In genomic region chr11:46391578-46392420, GRCh38 we compare ENCODE assay signal across 8 cellular contexts. TPM values are rescaled to one million over a fixed set of nuclear protein-coding genes. Genes with fewer than 3 reads are reported as not detected.
DNase-seq lines count a peak whose midpoint lies in the region; ATAC-seq, FAIRE-seq and TF ChIP-seq lines count a peak whose summit lies in the region.

Gene CHRM4 (minus strand): TSS chr11:46391776. CDS start chr11:46386557, 5,219 bp downstream.

- H3K4me3 Mint-ChIP-seq in T-cell: peak within 1 kb of the TSS; percentile 57 to 81 (median 64)

- under 1% methylated on average over 123 of the region's 123 CpGs for WGBS in HUES64
- WGBS in pancreas, 2 donors: 1% methylated on average over 81 to 123 of the region's 123 CpGs

- H3K27me3 ChIP-seq in HUES64 (ENCODE audit: insufficient read depth, low read length) (peaks cover 70% of the 10 kb centered on the region), pancreas (peaks cover 0 to 26% (median 3%) of the 10 kb centered on the region in 4 donors)

- FAIRE-seq in pancreas (lab: Jason Lieb, UNC): no peak

- intact Hi-C loops in pancreas (cut with DNase I): no loop called here

- H3K36me3 Mint-ChIP-seq in T-cell: peaks cover 6% of the 10 kb centered on the region

- H3K9ac ChIP-seq in HUES64 (ENCODE audit: low read depth, low read length): no peak within 1 kb of the TSS

- no peak within 1 kb of the TSS for H3K27ac ChIP-seq in HUES64 (ENCODE audit: low read depth, low read length)
- H3K27ac ChIP-seq in pancreas: no peak within 1 kb of the TSS

- ATAC-seq in T-cell (replicated peaks in 1 of 4): no peak
- ATAC-seq in pancreas: peak; percentile 8 to 38 (median 24)

- no peaks in the 10 kb centered on the region for H3K9me3 ChIP-seq in HUES64 (ENCODE audit: insufficient read depth, low read depth, low read length)
- H3K9me3 ChIP-seq in pancreas: no peaks in the 10 kb centered on the region

- peak; percentile 64 for DNase-seq in activated CD8-positive, alpha-beta memory T cell treated with anti-CD3 and anti-CD28 coated beads, Interleukin-2, amount 50 U/mL, for 48 hours
- no peak for DNase-seq in activated CD8-positive, alpha-beta memory T cell treated with anti-CD3 and anti-CD28 coated beads for 24 hours
- no peak for DNase-seq in T-cell
- peak; percentile 11 for DNase-seq in fibroblast of mammary gland (ENCODE audit: low read depth)
- peak in 4 of 6 donors; percentile 33 to 81 (median 68) for DNase-seq in pancreas
- DNase-seq in NK-92 treated with Interleukin-12 subunit alpha and Interleukin-12 subunit beta, amount 100 ng/mL, for 24 hours (lab: John Stamatoyannopoulos, UW): no peak
- no peak for DNase-seq in ureter (ENCODE audit: low spot score)

- POLR2A ChIA-PET in T-cell (lab: Charles Lee): interaction anchor here (0.5 to 0.7 kb wide), 4 partner anchors 102 to 222 kb away, joined by 3 to 6 read pairs (median 4); no protein-coding TSS in a partner anchor

- no peak for TF ChIP-seq CTCF in fibroblast of mammary gland (conservative IDR thresholded peaks at IDR 0.05; ENCODE audit: control insufficient read depth, insufficient read depth, low read depth, low read length)
- peak in 2 of 4 donors; percentile 10 to 11 for TF ChIP-seq CTCF in pancreas (IDR thresholded peaks at IDR 0.05)

- H3K4me1 Mint-ChIP-seq in T-cell: peaks cover 27 to 38% (median 30%) of the 10 kb centered on the region in 3 donors

- H3K4me1 ChIP-seq in HUES64 (ENCODE audit: insufficient read depth, low read length) (peaks cover 16% of the 10 kb centered on the region), pancreas (peaks cover 0 to 9% (median 6%) of the 10 kb centered on the region in 3 donors)

- CTCF ChIA-PET in T-cell (lab: Charles Lee): interaction anchor here (0.5 to 1.1 kb wide), 4 partner anchors 39 to 1422 kb away, joined by 3 to 4 read pairs (median 3); no protein-coding TSS in a partner anchor

- H3K36me3 ChIP-seq in HUES64 (ENCODE audit: insufficient read depth, low read length): no peaks in the 10 kb centered on the region
- peaks cover 0 to 1% (median 0%) of the 10 kb centered on the region in 3 donors for H3K36me3 ChIP-seq in pancreas

- peak within 1 kb of the TSS; percentile 60 for H3K4me3 ChIP-seq in HUES64 (ENCODE audit: low read length)
- H3K4me3 ChIP-seq in fibroblast of mammary gland (ENCODE audit: control insufficient read depth, low read depth, low read length): peak within 1 kb of the TSS; percentile 35
- H3K4me3 ChIP-seq in pancreas: peak within 1 kb of the TSS; percentile 23 to 57 (median 32)

- peaks cover 22 to 45% of the 10 kb centered on the region in 2 donors for H3K27me3 Mint-ChIP-seq in T-cell

- no peaks in the 10 kb centered on the region for H3K9me3 Mint-ChIP-seq in T-cell

- H3K27ac Mint-ChIP-seq in T-cell: no peak within 1 kb of the TSS

RNA-seq across cellular contexts. Expression of gene CHRM4, which starts in this region (rescaled TPM):
- polyA plus RNA-seq in HUES64 (2013, experiment 1 of 2): 0.20 TPM
- polyA plus RNA-seq in HUES64 (2013, experiment 2 of 2): 0.25 TPM
- total RNA-seq in T-cell (1 to 10 TPM in 2 of 5 donors, under 1 TPM in 2, not detected in 1; 0.18 to 3.9 (median 1.5) TPM), pancreas (under 1 TPM; 0.08 to 0.62 (median 0.20) TPM), ureter (not detected)
- under 1 TPM in 1 of 2 donors, not detected in 1; 0.66 TPM for polyA plus RNA-seq in pancreas

Comparison
In these comparisons a context has a peak if more than half of its experiments do, and no peak if none do; other contexts are left out.
1. DNase-seq: peak in activated CD8-positive, alpha-beta memory T cell treated with anti-CD3 and anti-CD28 coated beads, Interleukin-2, amount 50 U/mL, for 48 hours (single experiment) and fibroblast of mammary gland (single experiment); none in activated CD8-positive, alpha-beta memory T cell treated with anti-CD3 and anti-CD28 coated beads for 24 hours (single experiment), T-cell (0 of 34), NK-92 treated with Interleukin-12 subunit alpha and Interleukin-12 subunit beta, amount 100 ng/mL, for 24 hours (single experiment) and ureter (single experiment).
2. Peak in DNase-seq, ATAC-seq and H3K4me3 ChIP-seq in pancreas; RNA of the gene not detected or under 1 TPM.
3. Peak in every context shown above with its lines, with median percentiles within 50 percentile points of each other: H3K4me3 ChIP-seq.